In genomic region chr3:102400766-102401165, GRCh38 we compare ENCODE assay signal across 23 cellular contexts. TPM values are rescaled to one million over a fixed set of nuclear protein-coding genes. Genes with fewer than 3 reads are reported as not detected.
DNase-seq lines count a peak whose midpoint lies in the region; ATAC-seq and TF ChIP-seq lines count a peak whose summit lies in the region.
"Had no signal": no experiment of that assay in that cellular context is flagged by ENCODE, and none has a peak within 500 bp of the region (broad histone marks: within the 10 kb centered on the region; RNA-seq: fewer than 3 reads in every experiment).

No MANE protein-coding gene starts in this region.

- in situ Hi-C loops in astrocyte of the cerebellum (cut with HindIII; ENCODE audit: low sequenced_read_pairs): no loop called here

- DNase-seq in AG10803 (ENCODE audit: low read depth) (peak; percentile 9), HT1080 (ENCODE audit: low read depth) (peak; percentile 96), astrocyte of the cerebellum (ENCODE audit: low read depth) (peak; percentile 89), kidney epithelial cell (ENCODE audit: low read depth) (peak; percentile 81), activated T-cell treated with anti-CD3 and anti-CD28 coated beads for 4 hours (no peak), SKM-1 (lab: John Stamatoyannopoulos, UW; ENCODE audit: unreplicated experiment) (no peak)
- DNase-seq: activated CD4-positive, alpha-beta T cell treated with anti-CD3 and anti-CD28 coated beads, Interleukin-2, amount 10 ng/mL, durations not matched to agents 24 days and 14 days; activated naive CD8-positive, alpha-beta T cell treated with anti-CD3 and anti-CD28 coated beads, Interleukin-2, amount 50 U/mL, for 24 hours; activated T-cell treated with anti-CD3 and anti-CD28 coated beads, Interleukin-2, amount 50 U/mL, for 48 hours; esophagus squamous epithelium; Karpas-422; NCI-H1694; NCI-H526; Peyer's patch; stimulated activated naive B cell treated with anti-CD40 and anti-IgM and Interleukin-4, amounts not matched to agents 10 μg/mL and 1 μg/mL and 100 μg/mL, for 72 hours; T-helper 9 cell had no signal

- H3K27me3 ChIP-seq in kidney epithelial cell (ENCODE audit: control insufficient read depth, insufficient read depth, low read length): no peaks in the 10 kb centered on the region
- H3K27me3 ChIP-seq: esophagus squamous epithelium, Peyer's patch had no signal

- no peaks in the 10 kb centered on the region for H3K36me3 ChIP-seq in kidney epithelial cell (ENCODE audit: control insufficient read depth, insufficient read depth, low read length)
- H3K36me3 ChIP-seq: esophagus squamous epithelium, Peyer's patch had no signal

- no peak for TF ChIP-seq CTCF in AG10803 (conservative IDR thresholded peaks at IDR 0.05; ENCODE audit: low read length)
- no peak for TF ChIP-seq CTCF in astrocyte of the cerebellum (IDR thresholded peaks at IDR 0.05; ENCODE audit: low read depth, low read length, missing control alignments)
- TF ChIP-seq CTCF in kidney epithelial cell (IDR thresholded peaks at IDR 0.05; ENCODE audit: insufficient read depth, low read length, poor library complexity, severe bottlenecking): no peak

- H3K4me3 ChIP-seq in AG10803 (ENCODE audit: low read length) (no peak overlapping the region), astrocyte of the cerebellum (ENCODE audit: low read depth, low read length) (no peak overlapping the region), kidney epithelial cell (ENCODE audit: low read depth, low read length) (no peak overlapping the region)
- H3K4me3 ChIP-seq: coronary artery, esophagus squamous epithelium, lung, Peyer's patch had no signal

- ATAC-seq in GM19023 (IDR thresholded peaks at IDR 0.05; ENCODE audit: unreplicated experiment): no peak
- ATAC-seq in HG02870 (IDR thresholded peaks at IDR 0.05; ENCODE audit: unreplicated experiment): no peak
- ATAC-seq: activated naive CD8-positive, alpha-beta T cell treated with anti-CD3 and anti-CD28 coated beads, Interleukin-2, amount 50 U/mL, for 24 hours; stimulated activated naive B cell treated with anti-CD40 and anti-IgM and Interleukin-4, amounts not matched to agents 10 μg/mL and 1 μg/mL and 100 μg/mL, for 72 hours had no signal

RNA-seq across cellular contexts. Expression of gene ZPLD1, which starts 34.0 kb away (rescaled TPM):
- 0.11 and 0.23 TPM in 2 replicates for total RNA-seq in HT1080 (2014; rRNA removed; shearing (Covaris generic))
- 0.01 and 0.10 TPM in 2 replicates for polyA plus RNA-seq in HT1080 (2015; cell fraction: cytosol; rRNA removed)
- polyA plus RNA-seq in HT1080 (2015; cell fraction: nucleus; rRNA removed): 0.02 and 0.09 TPM in 2 replicates
- 0.08 and 0.41 TPM in 2 replicates for total RNA-seq in kidney epithelial cell
- total RNA-seq: activated CD4-positive, alpha-beta T cell treated with anti-CD3 and anti-CD28 coated beads, Interleukin-2, amount 10 ng/mL, durations not matched to agents 24 days and 14 days; esophagus squamous epithelium; H1; lung; Peyer's patch; skeletal muscle tissue had no signal
- polyA plus RNA-seq: H1, neural cell had no signal

Comparison
In these comparisons a context has a peak if more than half of its experiments do, and no peak if none do; other contexts are left out.
1. DNase-seq: peak in AG10803 (single experiment), HT1080 (single experiment), astrocyte of the cerebellum (single experiment) and kidney epithelial cell (single experiment); none in activated T-cell treated with anti-CD3 and anti-CD28 coated beads for 4 hours (single experiment) and SKM-1 (single experiment).